In the genomic region with DNA sequence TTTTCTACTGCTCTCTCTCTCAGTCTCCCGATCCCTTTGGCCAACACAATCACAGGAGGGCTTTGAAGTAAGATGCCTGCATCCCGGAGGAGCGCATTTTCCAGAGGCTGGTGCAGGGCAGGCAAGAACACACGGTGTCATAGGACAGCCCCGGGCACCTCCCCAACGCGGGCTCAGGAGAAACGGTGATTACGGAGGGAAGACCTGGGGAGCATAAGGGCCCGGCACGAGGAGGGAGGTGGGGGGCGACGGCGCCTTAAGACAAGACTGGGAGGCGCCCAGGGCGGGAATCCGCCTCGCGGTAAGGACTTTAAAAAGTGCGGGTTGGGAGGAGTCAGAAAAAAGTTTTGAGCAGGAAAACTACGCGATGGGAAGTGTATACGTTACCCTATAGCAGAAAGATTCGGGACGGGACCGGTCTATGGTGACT, we compare ENCODE assay signal across 8 cellular contexts. TPM values are rescaled to one million over a fixed set of nuclear protein-coding genes. Genes with fewer than 3 reads are reported as not detected.
DNase-seq lines count a peak whose midpoint lies in the region; ATAC-seq, FAIRE-seq and TF ChIP-seq lines count a peak whose summit lies in the region.

No MANE protein-coding gene starts in this region.

- H3K9me2 ChIP-seq in Karpas-422 (replicated peaks; ENCODE audit: insufficient read depth, low read length) = no peaks in the 10 kb centered on the region

- peak overlapping the region; percentile 92 for H3K4me3 ChIP-seq in Karpas-422 (ENCODE audit: low read length)

- peak overlapping the region; percentile 57 for H3K27ac ChIP-seq in Karpas-422 (ENCODE audit: low read length)

- BruUV-seq in Calu3 (replicated peaks; lab: Mats Ljungman, UMichigan) = TSS peak; percentile 85

- H3K4me1 Mint-ChIP-seq in Calu3 (ENCODE audit: low read depth, unreplicated experiment) = peaks cover 39% of the 10 kb centered on the region
- peaks cover 29% of the 10 kb centered on the region for H3K4me1 Mint-ChIP-seq in activated T-helper 1 cell treated with anti-CD3 and anti-CD28 coated beads, Interleukin-12 subunit alpha, Interleukin-12 subunit beta, Interleukin-2, Interleukin-4 antibody, amounts not matched to agents 30 ng/mL and 10 ng/mL and 1 ng/mL, durations not matched to agents 14 hours and 24 hours and 36 hours (ENCODE audit: low read depth)
- H3K4me1 Mint-ChIP-seq in glutamatergic neuron (ENCODE audit: low read depth, unreplicated experiment) = peaks cover 6% of the 10 kb centered on the region
- H3K4me1 Mint-ChIP-seq in progenitor cell of endocrine pancreas (ENCODE audit: low read depth) = peaks cover 46% of the 10 kb centered on the region

- no peaks in the 10 kb centered on the region for H3K9me3 ChIP-seq in Karpas-422 (ENCODE audit: low read length)

- H3K27me3 Mint-ChIP-seq in Calu3 (ENCODE audit: unreplicated experiment) (no peaks in the 10 kb centered on the region), glutamatergic neuron (ENCODE audit: unreplicated experiment) (peaks cover 5% of the 10 kb centered on the region), progenitor cell of endocrine pancreas (no peaks in the 10 kb centered on the region)
- peaks cover 2% of the 10 kb centered on the region for H3K27me3 Mint-ChIP-seq in activated T-helper 1 cell treated with anti-CD3 and anti-CD28 coated beads, Interleukin-12 subunit alpha, Interleukin-12 subunit beta, Interleukin-2, Interleukin-4 antibody, amounts not matched to agents 30 ng/mL and 10 ng/mL and 1 ng/mL, durations not matched to agents 14 hours and 24 hours and 36 hours (ENCODE audit: insufficient read depth)

- H3K9me3 Mint-ChIP-seq in Calu3 (ENCODE audit: low read depth, unreplicated experiment) (no peaks in the 10 kb centered on the region), glutamatergic neuron (ENCODE audit: unreplicated experiment) (peaks cover 12% of the 10 kb centered on the region), progenitor cell of endocrine pancreas (ENCODE audit: low read depth) (no peaks in the 10 kb centered on the region)
- peaks cover 31% of the 10 kb centered on the region for H3K9me3 Mint-ChIP-seq in activated T-helper 1 cell treated with anti-CD3 and anti-CD28 coated beads, Interleukin-12 subunit alpha, Interleukin-12 subunit beta, Interleukin-2, Interleukin-4 antibody, amounts not matched to agents 30 ng/mL and 10 ng/mL and 1 ng/mL, durations not matched to agents 14 hours and 24 hours and 36 hours

- peak overlapping the region; percentile 85 for H3K9ac ChIP-seq in Karpas-422 (ENCODE audit: low read length)

- H3K36me3 ChIP-seq in Karpas-422 (ENCODE audit: insufficient read depth, low read length) = peaks cover 3% of the 10 kb centered on the region; the same call in 1 of the 2 replicates

- peak overlapping the region; percentile 89 for H3K4me2 ChIP-seq in Karpas-422 (ENCODE audit: low read depth, low read length, poor library complexity, severe bottlenecking)

- TF ChIP-seq CTCF in Calu3 (IDR thresholded peaks at IDR 0.05; ENCODE audit: unreplicated experiment) (no peak), glutamatergic neuron (IDR thresholded peaks at IDR 0.05; ENCODE audit: partially characterized antibody, unreplicated experiment) (no peak), progenitor cell of endocrine pancreas (IDR thresholded peaks at IDR 0.05; ENCODE audit: unreplicated experiment) (no peak)

- no peaks in the 10 kb centered on the region for H3K27me3 ChIP-seq in Karpas-422 (ENCODE audit: low read length)

- peak; percentile 29 for ATAC-seq in GM21423 (IDR thresholded peaks at IDR 0.05; ENCODE audit: unreplicated experiment)

- peak overlapping the region; percentile 53 for H2AFZ ChIP-seq in Karpas-422 (ENCODE audit: low read length)

- H3K27ac Mint-ChIP-seq in Calu3 (ENCODE audit: unreplicated experiment) (peak overlapping the region; percentile 54), glutamatergic neuron (ENCODE audit: unreplicated experiment) (peak overlapping the region; percentile 81), progenitor cell of endocrine pancreas (peak overlapping the region; percentile 94)
- peak overlapping the region; percentile 88 for H3K27ac Mint-ChIP-seq in activated T-helper 1 cell treated with anti-CD3 and anti-CD28 coated beads, Interleukin-12 subunit alpha, Interleukin-12 subunit beta, Interleukin-2, Interleukin-4 antibody, amounts not matched to agents 30 ng/mL and 10 ng/mL and 1 ng/mL, durations not matched to agents 14 hours and 24 hours and 36 hours

- peaks cover 64% of the 10 kb centered on the region for H3K36me3 Mint-ChIP-seq in Calu3 (ENCODE audit: insufficient read depth, unreplicated experiment)
- H3K36me3 Mint-ChIP-seq in activated T-helper 1 cell treated with anti-CD3 and anti-CD28 coated beads, Interleukin-12 subunit alpha, Interleukin-12 subunit beta, Interleukin-2, Interleukin-4 antibody, amounts not matched to agents 30 ng/mL and 10 ng/mL and 1 ng/mL, durations not matched to agents 14 hours and 24 hours and 36 hours (ENCODE audit: low read depth) = peaks cover 19% of the 10 kb centered on the region
- H3K36me3 Mint-ChIP-seq in glutamatergic neuron (ENCODE audit: unreplicated experiment) = no peaks in the 10 kb centered on the region
- peaks cover 13% of the 10 kb centered on the region for H3K36me3 Mint-ChIP-seq in progenitor cell of endocrine pancreas (ENCODE audit: insufficient read depth)

- CTCF ChIA-PET in Calu3 (lab: Charles Lee) = no interaction called here

- peaks cover 14% of the 10 kb centered on the region for H3K4me1 ChIP-seq in Karpas-422 (ENCODE audit: low read length)

- H3K4me3 Mint-ChIP-seq in Calu3 (ENCODE audit: low read depth, unreplicated experiment) = peak overlapping the region; percentile 76
- H3K4me3 Mint-ChIP-seq in activated T-helper 1 cell treated with anti-CD3 and anti-CD28 coated beads, Interleukin-12 subunit alpha, Interleukin-12 subunit beta, Interleukin-2, Interleukin-4 antibody, amounts not matched to agents 30 ng/mL and 10 ng/mL and 1 ng/mL, durations not matched to agents 14 hours and 24 hours and 36 hours = peak overlapping the region; percentile 89
- H3K4me3 Mint-ChIP-seq in glutamatergic neuron (ENCODE audit: unreplicated experiment) = peak overlapping the region; percentile 99
- peak overlapping the region; percentile 88 for H3K4me3 Mint-ChIP-seq in progenitor cell of endocrine pancreas (ENCODE audit: low read depth)

- peaks cover 54% of the 10 kb centered on the region for H3K79me2 ChIP-seq in Karpas-422 (ENCODE audit: low read length)

- DNase-seq in Calu3 (peak; percentile 39), Karpas-422 (peak; percentile 81), glutamatergic neuron (peak; percentile 30), progenitor cell of endocrine pancreas (ENCODE audit: low spot score, unreplicated experiment) (no peak), GM19239 (ENCODE audit: insufficient read length, low spot score) (no peak)
- no peak for DNase-seq in activated T-helper 1 cell treated with anti-CD3 and anti-CD28 coated beads, Interleukin-12 subunit alpha, Interleukin-12 subunit beta, Interleukin-2, Interleukin-4 antibody, amounts not matched to agents 30 ng/mL and 10 ng/mL and 1 ng/mL, durations not matched to agents 14 hours and 24 hours and 36 hours (ENCODE audit: low spot score)
- no peak for DNase-seq in effector CD4-positive, alpha-beta T cell

- no peaks in the 10 kb centered on the region for H4K20me1 ChIP-seq in Karpas-422 (ENCODE audit: insufficient read depth, low read depth, low read length)

- no peak for FAIRE-seq in GM19239 (lab: Jason Lieb, UNC)

- intact Hi-C loops in Calu3 (cut with micrococcal nuclease; ENCODE audit: unreplicated experiment) = loop anchor here (5.0 to 10.0 kb wide), 3 partner anchors 155 to 253 kb away; partner anchors contain the start of genes ZNF600, ZNF611 and ZNF665
- intact Hi-C loops in activated T-helper 1 cell treated with anti-CD3 and anti-CD28 coated beads, Interleukin-12 subunit alpha, Interleukin-12 subunit beta, Interleukin-2, Interleukin-4 antibody, amounts not matched to agents 30 ng/mL and 10 ng/mL and 1 ng/mL, durations not matched to agents 14 hours and 24 hours and 36 hours (cut with micrococcal nuclease) = loop anchor here (1.0 to 2.0 kb wide), 13 partner anchors 19 to 673 kb away; partner anchors contain the start of genes ZNF160, ZNF320, ZNF347 and ZNF600

RNA-seq across cellular contexts. Expression of gene ZNF888, which starts 18.7 kb away (rescaled TPM):
- total RNA-seq in Calu3 (2022) (25.5 and 27.0 TPM in 2 replicates), glutamatergic neuron (ENCODE audit: unreplicated experiment) (3.8 TPM), progenitor cell of endocrine pancreas (16.0 and 16.8 TPM in 2 replicates)
- 6.0 and 10.5 TPM in 2 replicates for total RNA-seq in Karpas-422 (2014; rRNA removed; shearing (Covaris generic); ENCODE audit: low replicate concordance)
- 4.2 and 4.6 TPM in 2 replicates for total RNA-seq in activated T-helper 1 cell treated with anti-CD3 and anti-CD28 coated beads, Interleukin-12 subunit alpha, Interleukin-12 subunit beta, Interleukin-2, Interleukin-4 antibody, amounts not matched to agents 30 ng/mL and 10 ng/mL and 1 ng/mL, durations not matched to agents 14 hours and 24 hours and 36 hours

RNA-seq across cellular contexts. Expression of gene ZNF816, which starts 20.7 kb away (rescaled TPM):
- total RNA-seq in Calu3 (2022) (16.5 and 17.5 TPM in 2 replicates), glutamatergic neuron (ENCODE audit: unreplicated experiment) (11.9 TPM), progenitor cell of endocrine pancreas (23.8 and 25.3 TPM in 2 replicates)
- total RNA-seq in Karpas-422 (2014; rRNA removed; shearing (Covaris generic); ENCODE audit: low replicate concordance) = 15.2 and 20.0 TPM in 2 replicates
- total RNA-seq in activated T-helper 1 cell treated with anti-CD3 and anti-CD28 coated beads, Interleukin-12 subunit alpha, Interleukin-12 subunit beta, Interleukin-2, Interleukin-4 antibody, amounts not matched to agents 30 ng/mL and 10 ng/mL and 1 ng/mL, durations not matched to agents 14 hours and 24 hours and 36 hours = 7.0 and 9.4 TPM in 2 replicates

RNA-seq across cellular contexts. Expression of gene ZNF320, which starts 44.5 kb away (rescaled TPM):
- total RNA-seq in Calu3 (2022) (2.5 and 7.8 TPM in 2 replicates), glutamatergic neuron (ENCODE audit: unreplicated experiment) (57.6 TPM), progenitor cell of endocrine pancreas (43.9 and 50.0 TPM in 2 replicates)
- total RNA-seq in Karpas-422 (2014; rRNA removed; shearing (Covaris generic); ENCODE audit: low replicate concordance) = 18.9 and 23.7 TPM in 2 replicates
- 10.5 and 11.0 TPM in 2 replicates for total RNA-seq in activated T-helper 1 cell treated with anti-CD3 and anti-CD28 coated beads, Interleukin-12 subunit alpha, Interleukin-12 subunit beta, Interleukin-2, Interleukin-4 antibody, amounts not matched to agents 30 ng/mL and 10 ng/mL and 1 ng/mL, durations not matched to agents 14 hours and 24 hours and 36 hours

Comparison
In these comparisons a context has a peak if more than half of its experiments do, and no peak if none do; other contexts are left out.
1. DNase-seq: peak in Calu3 (single experiment), Karpas-422 (single experiment) and glutamatergic neuron (single experiment); none in activated T-helper 1 cell treated with anti-CD3 and anti-CD28 coated beads, Interleukin-12 subunit alpha, Interleukin-12 subunit beta, Interleukin-2, Interleukin-4 antibody, amounts not matched to agents 30 ng/mL and 10 ng/mL and 1 ng/mL, durations not matched to agents 14 hours and 24 hours and 36 hours (single experiment), progenitor cell of endocrine pancreas (single experiment), GM19239 (single experiment) and effector CD4-positive, alpha-beta T cell (single experiment).
2. Peak in every context shown above with its lines, with median percentiles within 50 percentile points of each other: H3K27ac Mint-ChIP-seq and H3K4me3 Mint-ChIP-seq.